In the genomic region with DNA sequence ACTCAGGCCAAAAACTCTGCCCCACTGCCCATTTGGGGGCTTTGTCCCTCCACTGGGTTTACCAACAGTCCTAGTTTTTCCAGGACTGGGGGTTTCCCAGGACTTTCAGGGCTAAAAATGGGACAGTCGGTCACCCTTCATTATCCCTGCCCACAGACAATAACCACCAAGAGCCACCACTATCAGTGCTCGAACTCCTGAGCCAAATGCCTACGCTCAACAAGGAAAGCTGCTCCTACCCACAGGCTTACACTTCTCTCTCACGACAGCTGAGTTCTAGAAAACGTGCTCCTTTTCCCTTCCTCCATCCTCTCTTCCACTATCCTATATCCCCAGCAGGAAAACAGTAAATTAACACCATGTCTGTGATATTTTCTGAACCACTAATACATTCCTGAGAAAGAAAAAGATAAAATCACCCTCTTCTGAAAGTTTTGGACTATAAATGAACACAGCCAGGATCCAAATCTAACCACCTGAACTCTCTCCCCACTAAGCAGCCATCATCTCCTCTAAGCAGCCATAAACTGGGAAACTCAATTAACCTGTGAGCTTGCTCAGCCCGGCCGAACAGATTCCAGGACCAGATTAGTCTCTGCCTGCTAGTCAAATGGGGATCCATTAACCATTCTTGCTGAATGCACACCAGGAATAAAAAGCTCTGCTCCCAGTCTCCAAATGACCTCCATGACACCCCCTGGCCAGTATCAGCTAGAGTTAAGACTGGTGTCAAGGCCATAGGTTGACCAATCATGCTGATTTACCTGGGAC, we compare ENCODE assay signal across 32 cellular contexts. TPM values are rescaled to one million over a fixed set of nuclear protein-coding genes. Genes with fewer than 3 reads are reported as not detected.
DNase-seq lines count a peak whose midpoint lies in the region; ATAC-seq, FAIRE-seq and TF ChIP-seq lines count a peak whose summit lies in the region.
"Had no signal": no experiment of that assay in that cellular context is flagged by ENCODE, and none has a peak within 500 bp of the region (broad histone marks: within the 10 kb centered on the region; RNA-seq: fewer than 3 reads in every experiment).

No MANE protein-coding gene starts in this region.

- H3K4me1 Mint-ChIP-seq in activated naive CD4-positive, alpha-beta T cell treated with anti-CD3 and anti-CD28 coated beads, Interleukin-2, amount 50 U/mL, for 24 hours, result peaks cover 62% of the 10 kb centered on the region

- H3K36me3 ChIP-seq in kidney (ENCODE audit: control insufficient read depth in 1 of 2, insufficient read depth in 2 of 2, low read length in 2 of 2), result peaks cover 0 to 7% of the 10 kb centered on the region in 2 donors
- H3K36me3 ChIP-seq in thyroid gland, result peaks cover 0 to 4% of the 10 kb centered on the region in 2 donors
- H3K36me3 ChIP-seq: colonic mucosa had no signal

- peaks cover 4 to 15% of the 10 kb centered on the region in 2 donors for H3K4me1 ChIP-seq in kidney (ENCODE audit: control insufficient read depth in 1 of 2, insufficient read depth in 1 of 2, low read depth in 1 of 2, low read length in 2 of 2)
- peaks cover 1 to 22% of the 10 kb centered on the region in 2 donors for H3K4me1 ChIP-seq in thyroid gland
- H3K4me1 ChIP-seq: colonic mucosa had no signal

- H3K27ac Mint-ChIP-seq in activated naive CD4-positive, alpha-beta T cell treated with anti-CD3 and anti-CD28 coated beads, Interleukin-2, amount 50 U/mL, for 24 hours, result peak overlapping the region; percentile 90
- H3K27ac Mint-ChIP-seq: activated B cell treated with CpG ODN at 0.5 μM for 24 hours; B cell; stimulated activated naive CD8-positive, alpha-beta T cell treated with anti-CD3 and anti-CD28 coated beads, Interleukin-15, Interleukin-2, amounts not matched to agents 100 ng/mL and 50 ng/mL, for 24 hours had no signal

- ATAC-seq in GM21423 (IDR thresholded peaks at IDR 0.05; ENCODE audit: unreplicated experiment), result no peak
- ATAC-seq: PC-3, Right ventricle myocardium inferior had no signal

- intact Hi-C loops in kidney (cut with DNase I) (no loop called here), thyroid gland (cut with DNase I) (no loop called here)

- peak overlapping the region; percentile 34 to 39 for H3K27ac ChIP-seq in kidney (ENCODE audit: low read depth in 2 of 2, low read length in 2 of 2)
- H3K27ac ChIP-seq in thyroid gland, result peak overlapping the region; percentile 3 to 47 (median 21)
- H3K27ac ChIP-seq: colonic mucosa had no signal

- H3K27me3 ChIP-seq in thyroid gland, result no peaks in the 10 kb centered on the region
- H3K27me3 ChIP-seq: colonic mucosa had no signal

- H3K9me3 ChIP-seq in kidney (ENCODE audit: control insufficient read depth in 1 of 2, low read length in 2 of 2), result no peaks in the 10 kb centered on the region
- no peaks in the 10 kb centered on the region for H3K9me3 ChIP-seq in thyroid gland
- H3K9me3 ChIP-seq: colonic mucosa had no signal

- FAIRE-seq in kidney (lab: Jason Lieb, UNC), result no peak
- FAIRE-seq: bronchial epithelial cell, GM18507, HTR-8/SVneo had no signal

- no peak overlapping the region for H3K9ac ChIP-seq in kidney (ENCODE audit: low read length in 2 of 2)

- WGBS in thyroid gland, 2 donors, result 92% methylated on average over 7 of the region's 7 CpGs

- no peak overlapping the region for H3K4me3 Mint-ChIP-seq in activated naive CD4-positive, alpha-beta T cell treated with anti-CD3 and anti-CD28 coated beads, Interleukin-2, amount 50 U/mL, for 24 hours
- H3K4me3 Mint-ChIP-seq: activated B cell treated with CpG ODN at 0.5 μM for 24 hours; B cell; stimulated activated naive CD8-positive, alpha-beta T cell treated with anti-CD3 and anti-CD28 coated beads, Interleukin-15, Interleukin-2, amounts not matched to agents 100 ng/mL and 50 ng/mL, for 24 hours had no signal

- H3K36me3 Mint-ChIP-seq in activated naive CD4-positive, alpha-beta T cell treated with anti-CD3 and anti-CD28 coated beads, Interleukin-2, amount 50 U/mL, for 24 hours, result peaks cover 17% of the 10 kb centered on the region

- TF ChIP-seq CTCF in kidney (IDR thresholded peaks at IDR 0.05; ENCODE audit: borderline replicate concordance, extremely low read depth, insufficient read depth), result no peak
- no peak for TF ChIP-seq CTCF in thyroid gland (IDR thresholded peaks at IDR 0.05)

- peaks cover 4% of the 10 kb centered on the region for H3K9me3 Mint-ChIP-seq in activated naive CD4-positive, alpha-beta T cell treated with anti-CD3 and anti-CD28 coated beads, Interleukin-2, amount 50 U/mL, for 24 hours
- H3K9me3 Mint-ChIP-seq: activated B cell treated with CpG ODN at 0.5 μM for 24 hours; stimulated activated naive CD8-positive, alpha-beta T cell treated with anti-CD3 and anti-CD28 coated beads, Interleukin-15, Interleukin-2, amounts not matched to agents 100 ng/mL and 50 ng/mL, for 24 hours had no signal

- no peak for DNase-seq in activated naive CD4-positive, alpha-beta T cell treated with Interleukin-2 at 50 U/mL for 16 hours
- DNase-seq in NCI-H82 treated with DMSO at 0.1 percent for 48 hours (lab: John Stamatoyannopoulos, UW; ENCODE audit: unreplicated experiment), result peak; percentile 9
- DNase-seq in kidney, result no peak
- DNase-seq in thyroid gland, result no peak
- no peak for DNase-seq in activated CD4-positive, alpha-beta T cell treated with anti-CD3 and anti-CD28 coated beads, Interleukin-2, amount 50 U/mL, for 48 hours
- no peak for DNase-seq in cerebellar nuclear complex (lab: John Stamatoyannopoulos, UW)
- DNase-seq: activated B cell treated with CpG ODN at 0.5 μM for 24 hours; activated CD4-positive, alpha-beta T cell treated with anti-CD3 and anti-CD28 coated beads, Interleukin-2, amount 50 U/mL, for 4 hours; activated CD8-positive, alpha-beta memory T cell treated with anti-CD3 and anti-CD28 coated beads, Interleukin-2, amount 50 U/mL, for 48 hours; amniotic stem cell; Calu3; colonic mucosa; DND-41; effector CD8-positive, alpha-beta T cell; KBM-7; mammary epithelial cell; NCI-H1105; NCI-H187 treated with DMSO at 0.1 percent for 48 hours; NCI-H2171 treated with DMSO at 0.1 percent for 48 hours; NCI-H510A treated with DMSO at 0.1 percent for 48 hours; NK-92 treated with Interleukin-12 subunit alpha and Interleukin-12 subunit beta, amount 100 ng/mL, for 24 hours; occipital lobe; PC-3; T1000 had no signal

- no peak for TF ChIP-seq POLR2A in thyroid gland (IDR thresholded peaks at IDR 0.05)

- H3K27me3 Mint-ChIP-seq in activated naive CD4-positive, alpha-beta T cell treated with anti-CD3 and anti-CD28 coated beads, Interleukin-2, amount 50 U/mL, for 24 hours, result no peaks in the 10 kb centered on the region
- H3K27me3 Mint-ChIP-seq: activated B cell treated with CpG ODN at 0.5 μM for 24 hours; B cell; stimulated activated naive CD8-positive, alpha-beta T cell treated with anti-CD3 and anti-CD28 coated beads, Interleukin-15, Interleukin-2, amounts not matched to agents 100 ng/mL and 50 ng/mL, for 24 hours had no signal

- H3K4me3 ChIP-seq in kidney (ENCODE audit: low read length in 2 of 2) (no peak overlapping the region), thyroid gland (replicated peaks in 1 of 3) (no peak overlapping the region)
- H3K4me3 ChIP-seq: colonic mucosa had no signal

RNA-seq across cellular contexts. Expression of gene KLHL3, which starts 41.8 kb away (rescaled TPM):
- 15.0 TPM for total RNA-seq in kidney
- polyA plus RNA-seq in kidney (ENCODE audit: insufficient read depth, low read depth, low replicate concordance), result 8.6 TPM
- total RNA-seq in thyroid gland, result 10 to 100 TPM; 11.9 to 26.7 (median 17.9) TPM
